In genomic region chr20:10960416-10960815, GRCh38 we compare ENCODE assay signal across 7 cellular contexts.
"Had no signal": no experiment of that assay in that cellular context is flagged by ENCODE, and none has a peak within 500 bp of the region (broad histone marks: within the 10 kb centered on the region; RNA-seq: fewer than 3 reads in every experiment).

No MANE protein-coding gene starts in this region.

- DNase-seq: IMR-90, KBM-7, KG1 had no signal

- H3K36me3 Mint-ChIP-seq: IgD-negative memory B cell had no signal

- H3K27ac Mint-ChIP-seq: IgD-negative memory B cell had no signal

- H3K4me1 Mint-ChIP-seq: IgD-negative memory B cell had no signal

- H3K4me3 Mint-ChIP-seq: IgD-negative memory B cell had no signal

- H3K27ac ChIP-seq: HL-60 had no signal

- H3K27me3 Mint-ChIP-seq: IgD-negative memory B cell had no signal

- ATAC-seq: HepG2, K562 had no signal
